ENCODE assay signal across 8 cellular contexts in genomic region chr10:102421645-102422585, GRCh38. TPM values are rescaled to one million over a fixed set of nuclear protein-coding genes. Genes with fewer than 3 reads are reported as not detected.
DNase-seq lines count a peak whose midpoint lies in the region; ATAC-seq and TF ChIP-seq lines count a peak whose summit lies in the region.

No MANE protein-coding gene starts in this region.

- no peaks in the 10 kb centered on the region for H3K36me3 ChIP-seq in SK-N-MC (ENCODE audit: insufficient read depth, low read length)

- CTCF ChIA-PET in Calu3 (lab: Charles Lee) = interaction anchor here (0.6 to 3.1 kb wide), 6 partner anchors 19 to 252 kb away, joined by 3 to 18 read pairs (median 6); partner anchors contain the start of gene NFKB2

- H3K27ac Mint-ChIP-seq in Calu3 (ENCODE audit: unreplicated experiment) (peak overlapping the region; percentile 80), HFFc6 (peak overlapping the region; percentile 60), natural killer cell (peak overlapping the region; percentile 91 to 97)

- BruUV-seq in Calu3 (replicated peaks; lab: Mats Ljungman, UMichigan) = TSS peak; percentile 30

- H3K9me3 ChIP-seq in SK-N-MC (ENCODE audit: low read depth, low read length) = no peaks in the 10 kb centered on the region

- H3K27me3 Mint-ChIP-seq in Calu3 (ENCODE audit: unreplicated experiment) = peaks cover 20% of the 10 kb centered on the region
- H3K27me3 Mint-ChIP-seq in HFFc6 (ENCODE audit: insufficient read depth) = peaks cover 10% of the 10 kb centered on the region
- peaks cover 5 to 12% of the 10 kb centered on the region in 2 donors for H3K27me3 Mint-ChIP-seq in natural killer cell (ENCODE audit: low read depth in 2 of 2)

- H3K4me3 ChIP-seq in SK-N-MC = peak overlapping the region; percentile 90
- H3K4me3 ChIP-seq in epithelial cell of esophagus (ENCODE audit: low read length) = peak overlapping the region; percentile 89

- ATAC-seq in natural killer cell = peak; percentile 13 to 27 (median 22)

- in situ Hi-C loops in G401 (cut with HindIII; ENCODE audit: low sequenced_read_pairs) = no loop called here

- no peaks in the 10 kb centered on the region for H3K9me3 Mint-ChIP-seq in Calu3 (ENCODE audit: low read depth, unreplicated experiment)
- no peaks in the 10 kb centered on the region for H3K9me3 Mint-ChIP-seq in HFFc6
- no peaks in the 10 kb centered on the region for H3K9me3 Mint-ChIP-seq in natural killer cell

- TF ChIP-seq CTCF in Calu3 (IDR thresholded peaks at IDR 0.05; ENCODE audit: unreplicated experiment) = no peak
- no peak for TF ChIP-seq CTCF in HFFc6 (IDR thresholded peaks at IDR 0.05)
- TF ChIP-seq CTCF in epithelial cell of esophagus (IDR thresholded peaks at IDR 0.05; ENCODE audit: insufficient read depth, low read depth, low read length, missing control alignments) = no peak
- TF ChIP-seq CTCF in natural killer cell (IDR thresholded peaks at IDR 0.05) = no peak

- H3K9ac ChIP-seq in SK-N-MC (ENCODE audit: insufficient read length) = peak overlapping the region; percentile 27

- peaks cover 9% of the 10 kb centered on the region for H3K4me1 Mint-ChIP-seq in Calu3 (ENCODE audit: low read depth, unreplicated experiment)
- H3K4me1 Mint-ChIP-seq in HFFc6 (ENCODE audit: low read depth) = peaks cover 31% of the 10 kb centered on the region
- peaks cover 19 to 40% of the 10 kb centered on the region in 2 donors for H3K4me1 Mint-ChIP-seq in natural killer cell

- H3K27ac ChIP-seq in SK-N-MC = no peak overlapping the region

- H3K36me3 Mint-ChIP-seq in Calu3 (ENCODE audit: insufficient read depth, unreplicated experiment) (peaks cover 48% of the 10 kb centered on the region), HFFc6 (ENCODE audit: low read depth) (no peaks in the 10 kb centered on the region), natural killer cell (no peaks in the 10 kb centered on the region)

- H3K4me3 Mint-ChIP-seq in Calu3 (ENCODE audit: low read depth, unreplicated experiment) (peak overlapping the region; percentile 92), HFFc6 (peak overlapping the region; percentile 98), natural killer cell (peak overlapping the region; percentile 98)

- intact Hi-C loops in Calu3 (cut with micrococcal nuclease; ENCODE audit: unreplicated experiment) = no loop called here
- intact Hi-C loops in natural killer cell (cut with micrococcal nuclease) = loop anchor here (1.0 kb wide), 2 partner anchors 10 to 28 kb away; partner anchors contain the start of gene CUEDC2

- DNase-seq in Calu3 (peak; percentile 33), HFFc6 (no peak), SK-N-MC (ENCODE audit: low read depth, low spot score) (no peak), epithelial cell of esophagus (ENCODE audit: low read depth) (peak; percentile 49), natural killer cell (no peak), G401 (ENCODE audit: low spot score) (no peak), putamen (ENCODE audit: low spot score) (no peak), NCI-H446 (lab: John Stamatoyannopoulos, UW) (no peak)

RNA-seq across cellular contexts. Expression of gene FBXL15, which starts 1.3 kb away (rescaled TPM):
- total RNA-seq in Calu3 (2022) = 5.5 and 6.4 TPM in 2 replicates
- total RNA-seq in HFFc6 (2021; fragmentation: NEBNext Ultra II Directional; extraction: Animal tissue kit (Norgen Biotek cat#: 25700)) = 10 to 100 TPM in 4 of 6 experiments, 1 to 10 TPM in 2; 9.2 to 13.2 (median 11.5) TPM
- 10 to 100 TPM; 15.2 to 17.4 (median 15.5) TPM for total RNA-seq in natural killer cell
- 29.9 and 32.1 TPM in 2 replicates for total RNA-seq in G401 (2014; rRNA removed; shearing (Covaris generic))

RNA-seq across cellular contexts. Expression of gene PSD, which starts 3.3 kb away (rescaled TPM):
- 0.34 and 0.35 TPM in 2 replicates for total RNA-seq in Calu3 (2022)
- 1 to 10 TPM in 2 of 6 experiments, under 1 TPM in 4; 0.37 to 1.4 (median 0.69) TPM for total RNA-seq in HFFc6 (2021; fragmentation: NEBNext Ultra II Directional; extraction: Animal tissue kit (Norgen Biotek cat#: 25700))
- total RNA-seq in natural killer cell = 1 to 10 TPM; 1.9 to 2.4 (median 2.1) TPM
- 3.1 and 7.9 TPM in 2 replicates for total RNA-seq in G401 (2014; rRNA removed; shearing (Covaris generic))

RNA-seq across cellular contexts. Expression of gene CUEDC2, which starts 10.5 kb away (rescaled TPM):
- 38.1 and 43.8 TPM in 2 replicates for total RNA-seq in Calu3 (2022)
- total RNA-seq in HFFc6 (2021; fragmentation: NEBNext Ultra II Directional; extraction: Animal tissue kit (Norgen Biotek cat#: 25700)) = 10 to 100 TPM; 62.6 to 75.9 (median 72.5) TPM
- total RNA-seq in natural killer cell = 10 to 100 TPM; 35.0 to 43.0 (median 37.7) TPM
- total RNA-seq in G401 (2014; rRNA removed; shearing (Covaris generic)) = 133 and 209 TPM in 2 replicates

RNA-seq across cellular contexts. Expression of gene NFKB2, which starts 26.4 kb away (rescaled TPM):
- total RNA-seq in Calu3 (2022) = 64.7 and 72.9 TPM in 2 replicates
- total RNA-seq in HFFc6 (2021; fragmentation: NEBNext Ultra II Directional; extraction: Animal tissue kit (Norgen Biotek cat#: 25700)) = 10 to 100 TPM; 23.1 to 27.4 (median 26.1) TPM
- 100 to 1,000 TPM; 201 to 264 (median 246) TPM for total RNA-seq in natural killer cell
- total RNA-seq in G401 (2014; rRNA removed; shearing (Covaris generic)) = 23.3 and 23.9 TPM in 2 replicates

RNA-seq across cellular contexts. Expression of gene C10orf95, which starts 29.4 kb away (rescaled TPM):
- total RNA-seq in Calu3 (2022) = 0.57 and 0.59 TPM in 2 replicates
- under 1 TPM in 1 of 6 experiments, not detected in 5; 0.12 TPM for total RNA-seq in HFFc6 (2021; fragmentation: NEBNext Ultra II Directional; extraction: Animal tissue kit (Norgen Biotek cat#: 25700))
- under 1 TPM; 0.25 to 0.41 (median 0.35) TPM for total RNA-seq in natural killer cell
- 1.8 TPM in 1 of 2 replicates, not detected in the other for total RNA-seq in G401 (2014; rRNA removed; shearing (Covaris generic))

Comparison
In these comparisons a context has a peak if more than half of its experiments do, and no peak if none do; other contexts are left out.
1. DNase-seq: peak in Calu3 (single experiment) and epithelial cell of esophagus (single experiment); none in HFFc6 (single experiment), SK-N-MC (single experiment), natural killer cell (single experiment), G401 (single experiment), putamen (single experiment) and NCI-H446 (0 of 2).
2. Peak in every context shown above with its lines, with median percentiles within 50 percentile points of each other: H3K27ac Mint-ChIP-seq and H3K4me3 Mint-ChIP-seq.